In the genomic region with DNA sequence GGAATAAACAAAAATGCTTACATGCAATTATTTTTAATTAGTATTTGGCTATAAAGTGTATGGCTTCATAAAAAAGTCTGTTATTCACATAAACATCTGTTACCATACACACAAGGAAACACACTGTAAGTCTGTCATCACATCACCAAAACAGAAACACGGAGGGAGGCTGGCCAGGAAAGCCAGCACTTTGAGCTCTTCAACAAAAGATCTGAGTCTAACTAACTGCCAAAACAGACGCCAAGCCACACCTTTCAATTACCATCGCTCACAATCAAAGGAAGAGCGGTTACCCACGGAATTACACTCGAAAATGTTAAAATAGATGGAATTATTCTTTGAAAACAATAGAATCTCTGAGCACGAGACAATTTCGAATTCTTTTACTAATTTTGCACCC, we compare ENCODE assay signal across 19 cellular contexts. TPM values are rescaled to one million over a fixed set of nuclear protein-coding genes. Genes with fewer than 3 reads are reported as not detected.
A peak's percentile ranks its signal among the peaks of the same experiment; 100 is the strongest.
DNase-seq lines count a peak whose midpoint lies in the region; ATAC-seq, FAIRE-seq and TF ChIP-seq lines count a peak whose summit lies in the region.
"Had no signal": no experiment of that assay in that cellular context is flagged by ENCODE, and none has a peak within 500 bp of the region (broad histone marks: within the 10 kb centered on the region; RNA-seq: fewer than 3 reads in every experiment).

No MANE protein-coding gene starts in this region.

- no peak for FAIRE-seq in kidney (lab: Jason Lieb, UNC)
- FAIRE-seq: colon, endometrium, frontal cortex had no signal

- no peaks in the 10 kb centered on the region for H3K9me3 ChIP-seq in right atrium auricular region
- no peaks in the 10 kb centered on the region for H3K9me3 ChIP-seq in transverse colon
- no peaks in the 10 kb centered on the region for H3K9me3 ChIP-seq in kidney (ENCODE audit: control insufficient read depth in 1 of 2, low read length in 2 of 2)
- no peaks in the 10 kb centered on the region for H3K9me3 ChIP-seq in HAP-1
- H3K9me3 ChIP-seq: psoas muscle, vagina had no signal

- intact Hi-C loops in transverse colon (cut with DNase I; ENCODE audit: low total_unique reads): no loop called here
- intact Hi-C loops in kidney (cut with DNase I): no loop called here

- no peak for TF ChIP-seq EP300 in transverse colon (IDR thresholded peaks at IDR 0.05; ENCODE audit: low read depth)

- H3K4me1 ChIP-seq in right atrium auricular region (no peaks in the 10 kb centered on the region), transverse colon (no peaks in the 10 kb centered on the region), kidney (ENCODE audit: control insufficient read depth in 1 of 2, insufficient read depth in 1 of 2, low read depth in 1 of 2, low read length in 2 of 2) (no peaks in the 10 kb centered on the region), HAP-1 (no peaks in the 10 kb centered on the region)
- H3K4me1 ChIP-seq: psoas muscle, vagina had no signal

- peak; percentile 31 for DNase-seq in AG10803 (ENCODE audit: low read depth)
- peak; percentile 57 for DNase-seq in Jurkat, Clone E6-1 (ENCODE audit: low read depth, low spot score)
- DNase-seq in dermis blood vessel endothelial cell: peak; percentile 98
- peak; percentile 42 for DNase-seq in right atrium auricular region (ENCODE audit: low spot score)
- no peak for DNase-seq in transverse colon
- no peak for DNase-seq in kidney
- no peak for DNase-seq in HAP-1 (ENCODE audit: low spot score in 2 of 2)
- DNase-seq: activated CD8-positive, alpha-beta T cell treated with anti-CD3 and anti-CD28 coated beads for 36 hours; CD8-positive, alpha-beta T cell; NCI-H2081 treated with DMSO at 0.1 percent for 48 hours; psoas muscle; substantia nigra had no signal

- no peaks in the 10 kb centered on the region for H3K36me3 ChIP-seq in right atrium auricular region
- H3K36me3 ChIP-seq in transverse colon: no peaks in the 10 kb centered on the region
- H3K36me3 ChIP-seq in kidney (ENCODE audit: control insufficient read depth in 1 of 2, insufficient read depth in 2 of 2, low read length in 2 of 2): no peaks in the 10 kb centered on the region
- no peaks in the 10 kb centered on the region for H3K36me3 ChIP-seq in HAP-1 (replicated peaks)
- H3K36me3 ChIP-seq: vagina had no signal

- H3K27me3 ChIP-seq in right atrium auricular region (no peaks in the 10 kb centered on the region), transverse colon (no peaks in the 10 kb centered on the region), HAP-1 (ENCODE audit: low read depth) (peaks cover 14% of the 10 kb centered on the region; the same call in 1 of the 2 replicates)
- H3K27me3 ChIP-seq: vagina had no signal

- no peak for TF ChIP-seq POLR2A in transverse colon (IDR thresholded peaks at IDR 0.05)

- TF ChIP-seq CTCF in AG10803 (conservative IDR thresholded peaks at IDR 0.05; ENCODE audit: low read length) (no peak), right atrium auricular region (IDR thresholded peaks at IDR 0.05) (no peak), transverse colon (IDR thresholded peaks at IDR 0.05) (no peak), kidney (IDR thresholded peaks at IDR 0.05; ENCODE audit: borderline replicate concordance, extremely low read depth, insufficient read depth) (no peak)

- 56 to 59% methylated on average over 8 of the region's 8 CpGs for WGBS in transverse colon (ENCODE audit: low coverage in 1 of 2), 2 donors

- no peak for ATAC-seq in GM21423 (IDR thresholded peaks at IDR 0.05; ENCODE audit: unreplicated experiment)
- ATAC-seq: activated CD8-positive, alpha-beta T cell treated with anti-CD3 and anti-CD28 coated beads for 36 hours; CD8-positive, alpha-beta T cell; left lobe of liver; WTC11 had no signal

- in situ Hi-C loops in transverse colon (cut with MboI; ENCODE audit: low pct_ligation_motif_present in 1 of 4, low pct_unique_long_range_greater_than_20kb in 1 of 4, low sequenced_read_pairs in 3 of 4): no loop called here
- in situ Hi-C loops in HAP-1 (cut with MboI; ENCODE audit: low sequenced_read_pairs): no loop called here

- no peak overlapping the region for H3K27ac ChIP-seq in right atrium auricular region
- no peak overlapping the region for H3K27ac ChIP-seq in transverse colon
- H3K27ac ChIP-seq in kidney (ENCODE audit: low read depth in 2 of 2, low read length in 2 of 2): no peak overlapping the region
- H3K27ac ChIP-seq: psoas muscle, vagina had no signal

- H3K9ac ChIP-seq in kidney (ENCODE audit: low read length in 2 of 2): no peak overlapping the region

- H3K4me3 ChIP-seq in AG10803 (ENCODE audit: low read length) (no peak overlapping the region), right atrium auricular region (no peak overlapping the region), transverse colon (no peak overlapping the region), kidney (ENCODE audit: low read length in 2 of 2) (no peak overlapping the region), HAP-1 (no peak overlapping the region)
- no peak overlapping the region for H3K4me3 ChIP-seq in Jurkat, Clone E6-1 (ENCODE audit: low read length)
- H3K4me3 ChIP-seq: psoas muscle, vagina had no signal

RNA-seq across cellular contexts. Expression of gene MGMT, which starts 49.2 kb away (rescaled TPM):
- 42.6 TPM for polyA plus RNA-seq in Jurkat, Clone E6-1 (2012; ENCODE audit: insufficient read depth, insufficient read length)
- total RNA-seq in dermis blood vessel endothelial cell (18.7 and 39.7 TPM in 2 replicates), right atrium auricular region (10 to 100 TPM; 18.2 to 19.2 TPM), transverse colon (10 to 100 TPM in 2 of 4 donors, 1 to 10 TPM in 2; 6.6 to 28.9 (median 14.0) TPM), kidney (25.9 TPM)
- 70.0 TPM for polyA plus RNA-seq in kidney (ENCODE audit: insufficient read depth, low read depth, low replicate concordance)

Comparison
In these comparisons a context has a peak if more than half of its experiments do, and no peak if none do; other contexts are left out.
1. DNase-seq: peak in AG10803 (single experiment), Jurkat, Clone E6-1 (single experiment), dermis blood vessel endothelial cell (single experiment) and right atrium auricular region (single experiment); none in transverse colon (single experiment), kidney (single experiment) and HAP-1 (0 of 2).